ENCODE assay signal across 12 cellular contexts in the genomic region with DNA sequence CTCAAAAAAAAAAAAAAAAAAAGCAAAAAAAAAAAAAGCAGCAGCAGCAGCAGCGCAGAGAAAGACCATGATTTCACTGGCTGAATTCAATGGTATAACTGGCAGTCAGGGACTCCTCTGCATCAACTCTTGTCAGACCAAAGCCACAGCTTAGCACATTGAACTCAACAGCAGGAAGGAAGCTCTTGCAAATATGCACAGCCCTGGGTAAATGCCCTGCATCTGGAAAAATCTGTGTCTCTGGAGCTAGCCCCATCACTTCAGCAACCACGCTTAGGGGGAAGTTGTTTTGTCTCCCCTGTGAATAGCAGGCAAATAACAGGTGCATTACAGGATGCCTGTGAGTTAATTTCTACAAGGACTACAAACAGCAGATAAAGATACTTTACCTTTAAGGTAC. TPM values are rescaled to one million over a fixed set of nuclear protein-coding genes. Genes with fewer than 3 reads are reported as not detected.
DNase-seq lines count a peak whose midpoint lies in the region; ATAC-seq lines count a peak whose summit lies in the region.
"Had no signal": no experiment of that assay in that cellular context is flagged by ENCODE, and none has a peak within 500 bp of the region (broad histone marks: within the 10 kb centered on the region; RNA-seq: fewer than 3 reads in every experiment).

No MANE protein-coding gene starts in this region.

- no peaks in the 10 kb centered on the region for H3K36me3 Mint-ChIP-seq in activated T-cell treated with anti-CD3 and anti-CD28 coated beads, Interleukin-2, amount 50 U/mL, for 72 hours (ENCODE audit: insufficient read depth in 2 of 2)
- H3K36me3 Mint-ChIP-seq in activated naive CD8-positive, alpha-beta T cell, result no peaks in the 10 kb centered on the region
- H3K36me3 Mint-ChIP-seq in stimulated activated effector memory CD8-positive, alpha-beta T cell treated with anti-CD3 and anti-CD28 coated beads, Interleukin-12 subunit alpha, Interleukin-12 subunit beta, amount 100 ng/mL, for 72 hours, result no peaks in the 10 kb centered on the region

- DNase-seq in activated T-cell treated with anti-CD3 and anti-CD28 coated beads, Interleukin-2, amount 50 U/mL, for 72 hours, result no peak
- no peak for DNase-seq in activated T-cell treated with anti-CD3 and anti-CD28 coated beads, Interleukin-2, amount 50 U/mL, for 1 hour
- peak; percentile 88 for DNase-seq in NCI-H2171 treated with DMSO at 0.1 percent for 48 hours (lab: John Stamatoyannopoulos, UW)
- no peak for DNase-seq in stimulated activated effector memory CD8-positive, alpha-beta T cell treated with anti-CD3 and anti-CD28 coated beads, Interleukin-12 subunit alpha, Interleukin-12 subunit beta, amount 100 ng/mL, for 72 hours (ENCODE audit: low spot score in 2 of 2)
- DNase-seq in NCI-H146 treated with DMSO at 0.1 percent for 48 hours (lab: John Stamatoyannopoulos, UW; ENCODE audit: unreplicated experiment), result no peak
- DNase-seq: OCI-M1, T1000, trophoblast cell had no signal

- peak overlapping the region; percentile 71 to 84 for H3K4me3 Mint-ChIP-seq in activated T-cell treated with anti-CD3 and anti-CD28 coated beads, Interleukin-2, amount 50 U/mL, for 72 hours
- H3K4me3 Mint-ChIP-seq in activated naive CD8-positive, alpha-beta T cell, result peak overlapping the region; percentile 93
- peak overlapping the region; percentile 35 for H3K4me3 Mint-ChIP-seq in stimulated activated effector memory CD8-positive, alpha-beta T cell treated with anti-CD3 and anti-CD28 coated beads, Interleukin-12 subunit alpha, Interleukin-12 subunit beta, amount 100 ng/mL, for 72 hours

- H3K27me3 Mint-ChIP-seq in activated T-cell treated with anti-CD3 and anti-CD28 coated beads, Interleukin-2, amount 50 U/mL, for 72 hours (ENCODE audit: low read depth), result no peaks in the 10 kb centered on the region
- H3K27me3 Mint-ChIP-seq in activated naive CD8-positive, alpha-beta T cell, result no peaks in the 10 kb centered on the region

- H3K4me1 Mint-ChIP-seq in activated T-cell treated with anti-CD3 and anti-CD28 coated beads, Interleukin-2, amount 50 U/mL, for 72 hours (ENCODE audit: low read depth), result peaks cover 97% of the 10 kb centered on the region
- H3K4me1 Mint-ChIP-seq in activated naive CD8-positive, alpha-beta T cell (ENCODE audit: low read depth), result peaks cover 96% of the 10 kb centered on the region
- H3K4me1 Mint-ChIP-seq in stimulated activated effector memory CD8-positive, alpha-beta T cell treated with anti-CD3 and anti-CD28 coated beads, Interleukin-12 subunit alpha, Interleukin-12 subunit beta, amount 100 ng/mL, for 72 hours, result peaks cover 83% of the 10 kb centered on the region

- no peaks in the 10 kb centered on the region for H3K9me3 Mint-ChIP-seq in activated T-cell treated with anti-CD3 and anti-CD28 coated beads, Interleukin-2, amount 50 U/mL, for 72 hours
- no peaks in the 10 kb centered on the region for H3K9me3 Mint-ChIP-seq in activated naive CD8-positive, alpha-beta T cell (ENCODE audit: low read depth)
- no peaks in the 10 kb centered on the region for H3K9me3 Mint-ChIP-seq in stimulated activated effector memory CD8-positive, alpha-beta T cell treated with anti-CD3 and anti-CD28 coated beads, Interleukin-12 subunit alpha, Interleukin-12 subunit beta, amount 100 ng/mL, for 72 hours

- ATAC-seq in activated T-cell treated with anti-CD3 and anti-CD28 coated beads, Interleukin-2, amount 50 U/mL, for 72 hours (replicated peaks in 1 of 2), result peak in 1 of 2 donors; percentile 17
- peak; percentile 48 for ATAC-seq in stimulated activated effector memory CD8-positive, alpha-beta T cell treated with anti-CD3 and anti-CD28 coated beads, Interleukin-12 subunit alpha, Interleukin-12 subunit beta, amount 100 ng/mL, for 72 hours
- ATAC-seq in HG03139 (IDR thresholded peaks at IDR 0.05; ENCODE audit: unreplicated experiment), result no peak
- no peak for ATAC-seq in HG03457 (IDR thresholded peaks at IDR 0.05; ENCODE audit: unreplicated experiment)
- ATAC-seq: sciatic nerve had no signal

- H3K27ac Mint-ChIP-seq in activated T-cell treated with anti-CD3 and anti-CD28 coated beads, Interleukin-2, amount 50 U/mL, for 72 hours, result no peak overlapping the region
- peak overlapping the region; percentile 100 for H3K27ac Mint-ChIP-seq in activated naive CD8-positive, alpha-beta T cell
- no peak overlapping the region for H3K27ac Mint-ChIP-seq in stimulated activated effector memory CD8-positive, alpha-beta T cell treated with anti-CD3 and anti-CD28 coated beads, Interleukin-12 subunit alpha, Interleukin-12 subunit beta, amount 100 ng/mL, for 72 hours

RNA-seq across cellular contexts. Expression of gene DHRS12, which starts 17.7 kb away (rescaled TPM):
- 1 to 10 TPM; 8.0 to 8.5 TPM for total RNA-seq in activated T-cell treated with anti-CD3 and anti-CD28 coated beads, Interleukin-2, amount 50 U/mL, for 72 hours

RNA-seq across cellular contexts. Expression of gene TMEM272, which starts 23.3 kb away (rescaled TPM):
- total RNA-seq in activated T-cell treated with anti-CD3 and anti-CD28 coated beads, Interleukin-2, amount 50 U/mL, for 72 hours, result under 1 TPM; 0.19 to 0.30 TPM

RNA-seq across cellular contexts. Expression of gene CCDC70, which starts 40.1 kb away (rescaled TPM):
- under 1 TPM in 1 of 2 donors, not detected in 1; 0.22 TPM for total RNA-seq in activated T-cell treated with anti-CD3 and anti-CD28 coated beads, Interleukin-2, amount 50 U/mL, for 72 hours
- total RNA-seq: sciatic nerve had no signal

Comparison
In these comparisons a context has a peak if more than half of its experiments do, and no peak if none do; other contexts are left out.
1. H3K4me3 Mint-ChIP-seq: peak in every context shown above with its lines; median percentile 93 in activated naive CD8-positive, alpha-beta T cell; 78 in activated T-cell treated with anti-CD3 and anti-CD28 coated beads, Interleukin-2, amount 50 U/mL, for 72 hours; 35 in stimulated activated effector memory CD8-positive, alpha-beta T cell treated with anti-CD3 and anti-CD28 coated beads, Interleukin-12 subunit alpha, Interleukin-12 subunit beta, amount 100 ng/mL, for 72 hours.